Comparison of ENCODE assay signal across 1 cellular context in genomic region chr1:1524750-1525383, GRCh38. TPM values are rescaled to one million over a fixed set of nuclear protein-coding genes. Genes with fewer than 3 reads are reported as not detected.
"Had no signal": no experiment of that assay in that cellular context is flagged by ENCODE, and none has a peak within 500 bp of the region (broad histone marks: within the 10 kb centered on the region; RNA-seq: fewer than 3 reads in every experiment).

No MANE protein-coding gene starts in this region.

RNA-seq across cellular contexts. Expression of gene TMEM240, which starts 15.6 kb away (rescaled TPM):
- total RNA-seq: mononuclear cell had no signal
